ENCODE assay signal across 22 cellular contexts in genomic region chr12:30828686-30829085, GRCh38.
DNase-seq lines count a peak whose midpoint lies in the region; ATAC-seq, FAIRE-seq and TF ChIP-seq lines count a peak whose summit lies in the region.
"Had no signal": no experiment of that assay in that cellular context is flagged by ENCODE, and none has a peak within 500 bp of the region (broad histone marks: within the 10 kb centered on the region; RNA-seq: fewer than 3 reads in every experiment).

No MANE protein-coding gene starts in this region.

- H3K36me3 Mint-ChIP-seq in activated T-cell treated with anti-CD3 and anti-CD28 coated beads, Interleukin-2, amount 50 U/mL, for 24 hours (ENCODE audit: low read depth), result no peaks in the 10 kb centered on the region
- H3K36me3 Mint-ChIP-seq: CD8-positive, alpha-beta memory T cell had no signal

- TF ChIP-seq CTCF in bronchial epithelial cell (IDR thresholded peaks at IDR 0.05; ENCODE audit: insufficient read depth, low read length, severe bottlenecking), result no peak

- H3K36me3 ChIP-seq in bronchial epithelial cell (ENCODE audit: control insufficient read depth, insufficient read depth, low read length), result no peaks in the 10 kb centered on the region
- H3K36me3 ChIP-seq: BLaER1 had no signal

- no peak overlapping the region for H3K27ac Mint-ChIP-seq in activated T-cell treated with anti-CD3 and anti-CD28 coated beads, Interleukin-2, amount 50 U/mL, for 24 hours
- H3K27ac Mint-ChIP-seq: CD8-positive, alpha-beta memory T cell; HFFc6 had no signal

- H3K9me3 Mint-ChIP-seq in activated T-cell treated with anti-CD3 and anti-CD28 coated beads, Interleukin-2, amount 50 U/mL, for 24 hours, result no peaks in the 10 kb centered on the region
- H3K9me3 Mint-ChIP-seq: CD8-positive, alpha-beta memory T cell; HFFc6 had no signal

- peaks cover 34% of the 10 kb centered on the region for H3K27me3 Mint-ChIP-seq in activated T-cell treated with anti-CD3 and anti-CD28 coated beads, Interleukin-2, amount 50 U/mL, for 24 hours

- H3K4me3 ChIP-seq in bronchial epithelial cell (ENCODE audit: low read depth, low read length), result no peak overlapping the region
- H3K4me3 ChIP-seq: BLaER1, GM12878 had no signal

- DNase-seq in A172 (ENCODE audit: low spot score) (peak; percentile 12), M059J (ENCODE audit: low read depth) (peak; percentile 46), bronchial epithelial cell (ENCODE audit: low read depth) (no peak), left kidney (ENCODE audit: low read depth, low spot score) (peak; percentile 35), SK-N-DZ (ENCODE audit: low spot score) (no peak)
- DNase-seq in activated T-cell treated with anti-CD3 and anti-CD28 coated beads, Interleukin-2, amount 50 U/mL, for 24 hours, result no peak
- no peak for DNase-seq in activated naive CD4-positive, alpha-beta T cell treated with Interleukin-2 at 50 U/mL for 16 hours
- DNase-seq: CD8-positive, alpha-beta memory T cell; DND-41; GDM1; GOT3; HFFc6; Karpas-422; NCI-H1105 treated with DMSO at 0.1 percent for 48 hours; NCI-H187; NCI-H345; NCI-H69; RPMI8226; SIG-M5 had no signal

- H3K4me3 Mint-ChIP-seq in activated T-cell treated with anti-CD3 and anti-CD28 coated beads, Interleukin-2, amount 50 U/mL, for 24 hours, result no peak overlapping the region
- H3K4me3 Mint-ChIP-seq: HFFc6 had no signal

- no peak for ATAC-seq in GM19351 (IDR thresholded peaks at IDR 0.05; ENCODE audit: unreplicated experiment)
- ATAC-seq: GM12878 had no signal

- no peaks in the 10 kb centered on the region for H3K27me3 ChIP-seq in bronchial epithelial cell (ENCODE audit: control insufficient read depth, insufficient read depth, low read length)
- H3K27me3 ChIP-seq: BLaER1 had no signal

- FAIRE-seq in bronchial epithelial cell (lab: Jason Lieb, UNC), result peak; percentile 68
- FAIRE-seq: GM12878 had no signal

- peaks cover 4% of the 10 kb centered on the region for H3K4me1 Mint-ChIP-seq in activated T-cell treated with anti-CD3 and anti-CD28 coated beads, Interleukin-2, amount 50 U/mL, for 24 hours (ENCODE audit: low read depth)

Comparison
In these comparisons a context has a peak if more than half of its experiments do, and no peak if none do; other contexts are left out.
1. DNase-seq: peak in A172 (single experiment), M059J (single experiment) and left kidney (single experiment); none in bronchial epithelial cell (single experiment), SK-N-DZ (single experiment), activated T-cell treated with anti-CD3 and anti-CD28 coated beads, Interleukin-2, amount 50 U/mL, for 24 hours (single experiment) and activated naive CD4-positive, alpha-beta T cell treated with Interleukin-2 at 50 U/mL for 16 hours (single experiment).